In the genomic region with DNA sequence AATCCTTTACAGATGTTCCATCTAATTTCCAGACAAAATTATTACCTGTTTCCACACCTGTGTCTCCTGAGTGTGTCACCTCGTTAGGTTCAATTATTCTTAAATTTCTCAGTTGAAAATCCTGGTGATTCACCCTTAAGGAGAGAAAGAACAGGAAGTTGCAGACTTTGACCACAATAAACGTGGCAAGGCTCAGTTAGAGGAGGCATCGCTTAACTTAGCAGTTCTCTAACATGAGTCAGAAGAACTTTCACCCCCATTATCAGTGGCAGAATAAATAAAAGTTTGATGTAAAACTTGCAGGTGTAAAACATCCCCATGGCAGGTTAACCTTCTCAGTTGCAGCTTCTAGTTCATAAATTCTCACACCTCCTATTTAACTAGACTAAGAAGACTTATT, we compare ENCODE assay signal across 8 cellular contexts. TPM values are rescaled to one million over a fixed set of nuclear protein-coding genes. Genes with fewer than 3 reads are reported as not detected.
DNase-seq lines count a peak whose midpoint lies in the region; ATAC-seq and TF ChIP-seq lines count a peak whose summit lies in the region.

No MANE protein-coding gene starts in this region.

- H3K27ac ChIP-seq in AG04450 (ENCODE audit: low read depth, low read length) = peak overlapping the region; percentile 66
- H3K27ac ChIP-seq in neural progenitor cell = no peak overlapping the region

- H3K4me3 ChIP-seq in AG04450 (ENCODE audit: low read depth, low read length) = no peak overlapping the region
- no peak overlapping the region for H3K4me3 ChIP-seq in astrocyte of the cerebellum (ENCODE audit: low read depth, low read length)
- no peak overlapping the region for H3K4me3 ChIP-seq in neural progenitor cell

- H3K27me3 Mint-ChIP-seq in neural progenitor cell (ENCODE audit: insufficient read depth, low read depth) = no peaks in the 10 kb centered on the region

- H3K36me3 Mint-ChIP-seq in neural progenitor cell = peaks cover 43% of the 10 kb centered on the region

- H3K9me3 ChIP-seq in AG04450 (ENCODE audit: control insufficient read depth, insufficient read depth, low read length) = no peaks in the 10 kb centered on the region
- H3K9me3 ChIP-seq in neural progenitor cell (ENCODE audit: low read depth) = no peaks in the 10 kb centered on the region

- H3K4me1 Mint-ChIP-seq in neural progenitor cell = peaks cover 13% of the 10 kb centered on the region

- no peak overlapping the region for H3K4me2 ChIP-seq in neural progenitor cell

- H3K27ac Mint-ChIP-seq in neural progenitor cell = no peak overlapping the region

- H3K27me3 ChIP-seq in AG04450 (ENCODE audit: control insufficient read depth, insufficient read depth, low read length) = no peaks in the 10 kb centered on the region
- no peaks in the 10 kb centered on the region for H3K27me3 ChIP-seq in neural progenitor cell

- peaks cover 20% of the 10 kb centered on the region for H3K4me1 ChIP-seq in neural progenitor cell

- peak; percentile 79 for DNase-seq in AG04450 (ENCODE audit: low read depth, low spot score)
- DNase-seq in OCI-M1 (lab: John Stamatoyannopoulos, UW) = peak; percentile 88
- DNase-seq in astrocyte of the cerebellum (ENCODE audit: low read depth) = peak; percentile 80
- peak; percentile 64 for DNase-seq in myocyte (ENCODE audit: low read depth)
- DNase-seq in foreskin melanocyte = no peak
- no peak for DNase-seq in neural progenitor cell (ENCODE audit: low spot score)
- no peak for DNase-seq in NCI-H1092 treated with DMSO at 0.1 percent for 48 hours (lab: John Stamatoyannopoulos, UW)

- peak; percentile 33 for ATAC-seq in GM21529 (IDR thresholded peaks at IDR 0.05; ENCODE audit: unreplicated experiment)

- H3K4me3 Mint-ChIP-seq in neural progenitor cell = no peak overlapping the region

- H3F3A ChIP-seq in neural progenitor cell (ENCODE audit: low read depth) = peaks cover 20% of the 10 kb centered on the region

- H3K36me3 ChIP-seq in neural progenitor cell = peaks cover 4% of the 10 kb centered on the region

- in situ Hi-C loops in astrocyte of the cerebellum (cut with HindIII; ENCODE audit: low sequenced_read_pairs) = no loop called here

- H4K20me1 ChIP-seq in neural progenitor cell (ENCODE audit: low read depth) = peaks cover 17% of the 10 kb centered on the region

- TF ChIP-seq CTCF in AG04450 (IDR thresholded peaks at IDR 0.05; ENCODE audit: low read depth, low read length) (no peak), astrocyte of the cerebellum (IDR thresholded peaks at IDR 0.05; ENCODE audit: low read depth, low read length, missing control alignments) (no peak), neural progenitor cell (IDR thresholded peaks at IDR 0.05) (no peak)

- H3K79me2 ChIP-seq in neural progenitor cell (ENCODE audit: low read depth) = peaks cover 71% of the 10 kb centered on the region

- POLR2A ChIA-PET in AG04450 (lab: Yijun Ruan, JAX) = no interaction called here

- H3K9ac ChIP-seq in neural progenitor cell = no peak overlapping the region

- CTCF ChIA-PET in AG04450 (lab: Charles Lee) = interaction anchor here (0.8 to 0.9 kb wide), 2 partner anchors 31 to 224 kb away, joined by 3 read pairs; no protein-coding TSS in a partner anchor

- H3K9me3 Mint-ChIP-seq in neural progenitor cell = peaks cover 11% of the 10 kb centered on the region

- no peak overlapping the region for H2AFZ ChIP-seq in neural progenitor cell (replicated peaks)

RNA-seq across cellular contexts. Expression of gene XPNPEP1, which starts 8.3 kb away (rescaled TPM):
- 134 and 209 TPM in 2 replicates for polyA plus RNA-seq in AG04450 (2011; rRNA removed)
- polyA minus RNA-seq in AG04450 (2011; rRNA and poly(A)+ RNA removed) = 303 and 472 TPM in 2 replicates
- total RNA-seq in myocyte (129 and 174 TPM in 2 replicates), neural progenitor cell (ENCODE audit: low replicate concordance) (94.8 and 113 TPM in 2 replicates)
- polyA plus RNA-seq in myocyte (2012) = 75.2 TPM

Comparison
In these comparisons a context has a peak if more than half of its experiments do, and no peak if none do; other contexts are left out.
1. DNase-seq: peak in AG04450 (single experiment), OCI-M1 (single experiment), astrocyte of the cerebellum (single experiment) and myocyte (single experiment); none in foreskin melanocyte (single experiment), neural progenitor cell (single experiment) and NCI-H1092 treated with DMSO at 0.1 percent for 48 hours (single experiment).